Comparison of ENCODE assay signal across 7 cellular contexts in the genomic region with DNA sequence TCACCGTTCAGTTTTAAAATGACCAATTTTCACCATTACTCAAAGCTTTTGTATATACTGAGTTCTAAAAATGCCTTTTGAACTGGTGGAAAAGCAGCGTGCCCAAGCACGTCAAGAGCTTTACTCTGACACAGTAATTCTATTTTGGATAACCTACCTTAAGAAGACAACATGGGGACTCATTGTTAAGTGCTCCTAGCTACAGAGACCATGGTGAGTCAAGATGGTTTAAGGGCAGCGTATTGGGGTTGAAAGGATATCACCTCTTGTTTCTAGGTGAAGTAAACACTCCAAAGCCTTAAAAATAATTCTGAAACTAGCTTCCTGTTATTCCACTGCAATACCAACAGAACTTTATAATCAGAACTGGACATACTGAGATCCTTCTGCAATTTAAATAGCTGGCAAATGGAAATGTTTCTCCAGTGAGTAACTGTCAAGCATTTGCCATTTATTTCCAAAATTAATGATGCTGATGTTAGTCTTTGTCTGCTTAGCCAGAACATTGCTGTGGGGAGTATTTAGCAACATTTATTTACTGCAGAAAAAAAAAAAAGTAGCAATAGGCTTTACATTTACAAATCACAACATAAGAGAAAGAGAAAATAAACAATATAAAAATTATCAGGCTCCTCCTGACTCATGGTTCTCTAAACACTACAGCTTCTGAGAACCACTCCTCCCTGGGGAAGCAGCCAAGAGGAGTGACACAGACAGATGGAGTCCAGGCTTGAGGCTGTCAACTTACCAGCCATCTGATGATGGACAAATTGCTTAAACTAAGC. TPM values are rescaled to one million over a fixed set of nuclear protein-coding genes. Genes with fewer than 3 reads are reported as not detected.
DNase-seq lines count a peak whose midpoint lies in the region; ATAC-seq, FAIRE-seq and TF ChIP-seq lines count a peak whose summit lies in the region.
"Not testable (repeated sequence)": the region's sequence is repeated elsewhere in the genome, so short reads cannot be mapped to it uniquely, and the experiment has no call there.

No MANE protein-coding gene starts in this region.

- in situ Hi-C loops in G401 (cut with HindIII; ENCODE audit: low sequenced_read_pairs); brain microvascular endothelial cell (cut with HindIII; ENCODE audit: low pct_ligation_motif_present, low sequenced_read_pairs): not testable (repeated sequence)

- H3K4me3 ChIP-seq in RWPE2 (ENCODE audit: severe bottlenecking); brain microvascular endothelial cell (ENCODE audit: low read depth, low read length); fibroblast of mammary gland (ENCODE audit: control insufficient read depth, low read depth, low read length); pancreas: not testable (repeated sequence)

- peak; percentile 13 for FAIRE-seq in pancreas (lab: Jason Lieb, UNC)

- DNase-seq in G401 (ENCODE audit: low spot score) (peak; percentile 83), NCI-H2029 treated with DMSO at 0.1 percent for 48 hours (lab: John Stamatoyannopoulos, UW) (peak; percentile 46), brain microvascular endothelial cell (peak; percentile 86), fibroblast of mammary gland (ENCODE audit: low read depth) (peak; percentile 70), iris pigment epithelial cell (ENCODE audit: low read depth) (peak; percentile 83), pancreas (peak in 1 of 6 donors; percentile 20)
- not testable (repeated sequence) for DNase-seq in RWPE2 (ENCODE audit: low spot score)

- H3K36me3 ChIP-seq in RWPE2 (ENCODE audit: low read depth); brain microvascular endothelial cell (replicated peaks); pancreas: not testable (repeated sequence)

- ATAC-seq in RWPE2 (ENCODE audit: low read depth) (peak; percentile 98), pancreas (peak in 3 of 4 donors; percentile 77 to 88 (median 84))

- TF ChIP-seq CTCF in RWPE2 (IDR thresholded peaks at IDR 0.05; ENCODE audit: poor library complexity, severe bottlenecking); brain microvascular endothelial cell (IDR thresholded peaks at IDR 0.05; ENCODE audit: low read depth, low read length, missing control alignments); fibroblast of mammary gland (conservative IDR thresholded peaks at IDR 0.05; ENCODE audit: control insufficient read depth, insufficient read depth, low read depth, low read length); pancreas (IDR thresholded peaks at IDR 0.05): not testable (repeated sequence)

- intact Hi-C loops in pancreas (cut with DNase I) = not testable (repeated sequence)

- not testable (repeated sequence) for H3K27ac ChIP-seq in RWPE2 (ENCODE audit: poor library complexity, severe bottlenecking); pancreas
- H3K27ac ChIP-seq in brain microvascular endothelial cell = peak overlapping the region; percentile 22

- H3K9me3 ChIP-seq in RWPE2 (ENCODE audit: severe bottlenecking); pancreas: not testable (repeated sequence)

- WGBS in pancreas, 2 donors = 69 to 82% methylated on average over 4 of the region's 4 CpGs

- H3K27me3 ChIP-seq in RWPE2 (ENCODE audit: insufficient read depth, poor library complexity, severe bottlenecking); brain microvascular endothelial cell (replicated peaks); pancreas: not testable (repeated sequence)

- not testable (repeated sequence) for H3K4me1 ChIP-seq in RWPE2 (ENCODE audit: insufficient read depth, poor library complexity, severe bottlenecking); pancreas

RNA-seq across cellular contexts. Expression of a gene that starts 44.2 kb away (rescaled TPM):
- 0.61 and 0.80 TPM in 2 replicates for total RNA-seq in G401 (2014; rRNA removed; shearing (Covaris generic))
- 1 to 10 TPM in 5 of 6 donors, under 1 TPM in 1; 0.92 to 5.7 (median 1.8) TPM for total RNA-seq in pancreas
- polyA plus RNA-seq in pancreas = 1 to 10 TPM; 1.3 to 2.1 TPM
